ENCODE assay signal across 8 cellular contexts in genomic region chr16:25048146-25048618, GRCh38. TPM values are rescaled to one million over a fixed set of nuclear protein-coding genes. Genes with fewer than 3 reads are reported as not detected.
DNase-seq lines count a peak whose midpoint lies in the region; ATAC-seq and TF ChIP-seq lines count a peak whose summit lies in the region.

No MANE protein-coding gene starts in this region.

- POLR2A ChIA-PET in HCT116 (lab: Charles Lee), result interaction anchor here (0.6 to 1.1 kb wide), 2 partner anchors 58 to 177 kb away, joined by 3 to 5 read pairs; no protein-coding TSS in a partner anchor
- POLR2A ChIA-PET in activated B cell treated with CpG ODN at 0.5 μM for 24 hours (lab: Charles Lee), result interaction anchor here (0.6 to 3.5 kb wide), 17 partner anchors 8 to 93 kb away, joined by 3 to 80 read pairs (median 8); partner anchors contain the start of genes ARHGAP17 and LCMT1

- H3K4me3 Mint-ChIP-seq in activated B cell treated with CpG ODN at 0.5 μM for 24 hours, result peak overlapping the region; percentile 87
- H3K4me3 Mint-ChIP-seq in stimulated activated effector memory CD8-positive, alpha-beta T cell treated with anti-CD3 and anti-CD28 coated beads, Interleukin-12 subunit alpha, Interleukin-12 subunit beta, amount 100 ng/mL, for 72 hours, result peak overlapping the region; percentile 81

- ATAC-seq in HCT116 (0 out of 2 replicates have a peak, but pooled peaks have one; percentile 1), activated B cell treated with CpG ODN at 0.5 μM for 24 hours (ENCODE audit: low read depth) (no peak), HG02973 (IDR thresholded peaks at IDR 0.05; ENCODE audit: unreplicated experiment) (no peak)
- no peak for ATAC-seq in stimulated activated effector memory CD8-positive, alpha-beta T cell treated with anti-CD3 and anti-CD28 coated beads, Interleukin-12 subunit alpha, Interleukin-12 subunit beta, amount 100 ng/mL, for 72 hours

- H3K9me3 ChIP-seq in HCT116 (ENCODE audit: control insufficient read depth in 1 of 2, insufficient read depth in 1 of 2, low read depth in 1 of 2, low read length in 2 of 2), result no peaks in the 10 kb centered on the region

- H3K4me1 Mint-ChIP-seq in activated B cell treated with CpG ODN at 0.5 μM for 24 hours, result peaks cover 58% of the 10 kb centered on the region
- H3K4me1 Mint-ChIP-seq in stimulated activated effector memory CD8-positive, alpha-beta T cell treated with anti-CD3 and anti-CD28 coated beads, Interleukin-12 subunit alpha, Interleukin-12 subunit beta, amount 100 ng/mL, for 72 hours, result peaks cover 45% of the 10 kb centered on the region

- H3K27ac Mint-ChIP-seq in activated B cell treated with CpG ODN at 0.5 μM for 24 hours, result peak overlapping the region; percentile 95
- H3K27ac Mint-ChIP-seq in stimulated activated effector memory CD8-positive, alpha-beta T cell treated with anti-CD3 and anti-CD28 coated beads, Interleukin-12 subunit alpha, Interleukin-12 subunit beta, amount 100 ng/mL, for 72 hours, result peak overlapping the region; percentile 97

- no peak for TF ChIP-seq POLR2A in HCT116 (IDR thresholded peaks at IDR 0.05; ENCODE audit: borderline replicate concordance, extremely low read depth, insufficient read depth, insufficient read length)

- H3K36me3 ChIP-seq in HCT116 (ENCODE audit: control insufficient read depth in 1 of 2, insufficient read depth in 2 of 2, low read length in 2 of 2), result no peaks in the 10 kb centered on the region

- intact Hi-C loops in HCT116 (cut with micrococcal nuclease), result no loop called here
- intact Hi-C loops in activated B cell treated with CpG ODN at 0.5 μM for 24 hours (cut with micrococcal nuclease), result loop anchor here (1.0 kb wide), 2 partner anchors 8 to 17 kb away; no protein-coding TSS in a partner anchor

- TSS peak; percentile 99 for BruUV-seq in HCT116 (replicated peaks; lab: Mats Ljungman, UMichigan)

- TF ChIP-seq RAD21 in HCT116 (IDR thresholded peaks at IDR 0.05; ENCODE audit: low read depth), result peak; percentile 38; the same call in 1 of the 2 replicates

- H3K9me3 Mint-ChIP-seq in activated B cell treated with CpG ODN at 0.5 μM for 24 hours, result no peaks in the 10 kb centered on the region
- H3K9me3 Mint-ChIP-seq in stimulated activated effector memory CD8-positive, alpha-beta T cell treated with anti-CD3 and anti-CD28 coated beads, Interleukin-12 subunit alpha, Interleukin-12 subunit beta, amount 100 ng/mL, for 72 hours, result no peaks in the 10 kb centered on the region

- no peaks in the 10 kb centered on the region for H3K36me3 Mint-ChIP-seq in activated B cell treated with CpG ODN at 0.5 μM for 24 hours (ENCODE audit: low read depth)
- peaks cover 7% of the 10 kb centered on the region for H3K36me3 Mint-ChIP-seq in stimulated activated effector memory CD8-positive, alpha-beta T cell treated with anti-CD3 and anti-CD28 coated beads, Interleukin-12 subunit alpha, Interleukin-12 subunit beta, amount 100 ng/mL, for 72 hours

- CTCF ChIA-PET in HCT116 (lab: Charles Lee), result interaction anchor here (0.7 to 1.6 kb wide), 2 partner anchors 60 to 177 kb away, joined by 3 to 6 read pairs; no protein-coding TSS in a partner anchor
- CTCF ChIA-PET in activated B cell treated with CpG ODN at 0.5 μM for 24 hours (lab: Charles Lee), result interaction anchor here (0.7 kb wide), 1 partner anchor 28 kb away, joined by 3 read pairs; no protein-coding TSS in a partner anchor

- H4K20me1 ChIP-seq in HCT116 (ENCODE audit: insufficient read depth), result no peaks in the 10 kb centered on the region

- RAD21 ChIA-PET in HCT116 (lab: Charles Lee; ENCODE audit: low non-redundant PET in 1 of 2, low total read pairs in 2 of 2, uncharacterized antibody in 2 of 2, unreplicated experiment in 2 of 2), result no interaction called here

- no peaks in the 10 kb centered on the region for H3K79me2 ChIP-seq in HCT116 (ENCODE audit: insufficient read depth, low read length)

- H2AFZ ChIP-seq in HCT116 (ENCODE audit: low read depth, low read length, poor library complexity, severe bottlenecking), result no peak overlapping the region

- peak overlapping the region; percentile 66 for H3K4me2 ChIP-seq in HCT116 (ENCODE audit: low read length)

- H3K27ac ChIP-seq in HCT116 (ENCODE audit: low read depth, low read length), result peak overlapping the region; percentile 83

- H3K27me3 Mint-ChIP-seq in activated B cell treated with CpG ODN at 0.5 μM for 24 hours, result no peaks in the 10 kb centered on the region

- H3K9ac ChIP-seq in HCT116 (ENCODE audit: low read length), result peak overlapping the region; percentile 58

- no peaks in the 10 kb centered on the region for H3K27me3 ChIP-seq in HCT116 (ENCODE audit: insufficient read depth, low read length)

- H3K4me3 ChIP-seq in HCT116 (replicated peaks in 1 of 2; ENCODE audit: low read depth in 1 of 2, low read length in 2 of 2) (peak overlapping the region; percentile 40 to 48), foreskin fibroblast (ENCODE audit: low read depth in 1 of 2, low read length in 2 of 2) (peak overlapping the region; percentile 39 to 46)

- no peaks in the 10 kb centered on the region for H3K9me2 ChIP-seq in HCT116 (ENCODE audit: insufficient read depth)

- DNase-seq in HCT116 (ENCODE audit: low read depth, low spot score), result no peak
- no peak for DNase-seq in activated B cell treated with CpG ODN at 0.5 μM for 24 hours
- DNase-seq in foreskin fibroblast, result no peak
- no peak for DNase-seq in stimulated activated effector memory CD8-positive, alpha-beta T cell treated with anti-CD3 and anti-CD28 coated beads, Interleukin-12 subunit alpha, Interleukin-12 subunit beta, amount 100 ng/mL, for 72 hours (ENCODE audit: low spot score in 2 of 2)
- DNase-seq in NCI-H2081 treated with DMSO at 0.1 percent for 48 hours (lab: John Stamatoyannopoulos, UW), result no peak
- DNase-seq in HCEC 1CT, result no peak
- DNase-seq in NCI-H146 treated with DMSO at 0.1 percent for 48 hours (lab: John Stamatoyannopoulos, UW; ENCODE audit: unreplicated experiment), result no peak

- TF ChIP-seq CTCF in HCT116 (IDR thresholded peaks at IDR 0.05 in 2 of 3, conservative IDR thresholded peaks at IDR 0.05 in 1 of 3; ENCODE audit: borderline replicate concordance in 1 of 3, insufficient read depth in 1 of 3, low read depth in 2 of 3, low read length in 2 of 3) (no peak), activated B cell treated with CpG ODN at 0.5 μM for 24 hours (IDR thresholded peaks at IDR 0.05) (no peak), foreskin fibroblast (IDR thresholded peaks at IDR 0.05; ENCODE audit: low read depth, low read length) (no peak)

- H3K4me1 ChIP-seq in HCT116 (ENCODE audit: control insufficient read depth in 1 of 2, insufficient read depth in 2 of 2, low read length in 2 of 2), result peaks cover 32 to 54% of the 10 kb centered on the region in 2 experiments

TF ChIP-seq in HCT116, 20 proteins besides CTCF, POLR2A, EP300 and RAD21:
- TF ChIP-seq SRF (IDR thresholded peaks at IDR 0.05; ENCODE audit: low read depth) (no peak), CBX3 (IDR thresholded peaks at IDR 0.05; ENCODE audit: low read depth) (no peak), ATF3 (IDR thresholded peaks at IDR 0.05) (no peak), EZH2 (IDR thresholded peaks at IDR 0.05) (no peak), TCF7L2 (IDR thresholded peaks at IDR 0.05; ENCODE audit: borderline replicate concordance, extremely low read depth, insufficient read depth, insufficient read length) (no peak), POLR2AphosphoS5 (IDR thresholded peaks at IDR 0.05; ENCODE audit: low read depth, low read length) (peak; percentile 85; the same call in 1 of the 2 replicates), ZNF274 (IDR thresholded peaks at IDR 0.05; ENCODE audit: low read depth, low read length) (no peak)
- TF ChIP-seq, protein P1, sequence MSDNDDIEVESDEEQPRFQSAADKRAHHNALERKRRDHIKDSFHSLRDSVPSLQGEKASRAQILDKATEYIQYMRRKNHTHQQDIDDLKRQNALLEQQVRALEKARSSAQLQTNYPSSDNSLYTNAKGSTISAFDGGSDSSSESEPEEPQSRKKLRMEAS (IDR thresholded peaks at IDR 0.05), result no peak

RNA-seq across cellular contexts. Expression of gene ARHGAP17, which starts 33.0 kb away (rescaled TPM):
- total RNA-seq in HCT116 (2021; ENCODE audit: unreplicated experiment) (45.5 TPM), activated B cell treated with CpG ODN at 0.5 μM for 24 hours (287 and 310 TPM in 2 replicates)
- polyA plus RNA-seq in HCT116 (2012), result 22.2 TPM in 2 replicates
